19 cellular contexts compared by ENCODE assay signal in the genomic region with DNA sequence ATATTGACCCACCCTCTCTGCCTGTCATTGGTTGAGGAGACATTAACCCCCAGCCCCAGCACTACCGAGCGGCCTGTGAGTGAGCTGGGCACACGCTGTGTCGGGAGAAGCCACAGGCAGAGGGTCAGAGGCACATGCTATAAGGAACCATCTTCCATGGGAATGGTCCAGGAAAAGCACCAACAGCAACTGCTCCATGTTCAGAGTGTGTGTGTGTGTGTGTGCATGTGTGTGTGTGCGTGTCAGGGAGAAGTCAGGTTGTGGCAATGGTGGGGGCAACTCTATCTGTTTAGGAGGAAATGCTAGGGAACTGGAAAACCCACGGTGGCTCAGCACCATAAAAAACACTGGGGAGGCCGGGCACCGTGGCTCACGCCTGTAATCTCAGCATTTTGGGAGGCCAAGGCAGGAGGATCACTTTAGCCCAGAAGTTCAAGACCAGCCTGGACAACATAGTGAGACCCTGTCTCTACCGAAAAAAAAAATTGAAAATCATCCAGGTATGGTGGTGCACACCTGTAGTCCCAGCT. TPM values are rescaled to one million over a fixed set of nuclear protein-coding genes. Genes with fewer than 3 reads are reported as not detected.
A peak's percentile ranks its signal among the peaks of the same experiment; 100 is the strongest.
DNase-seq lines count a peak whose midpoint lies in the region; ATAC-seq, FAIRE-seq and TF ChIP-seq lines count a peak whose summit lies in the region.
"Had no signal": no experiment of that assay in that cellular context is flagged by ENCODE, and none has a peak within 500 bp of the region (broad histone marks: within the 10 kb centered on the region; RNA-seq: fewer than 3 reads in every experiment).

No MANE protein-coding gene starts in this region.

- TF ChIP-seq POLR2A in GM12891 (IDR thresholded peaks at IDR 0.05; ENCODE audit: low read depth, low read length): no peak

- peaks cover 36% of the 10 kb centered on the region for H3K36me3 Mint-ChIP-seq in activated CD8-positive, alpha-beta memory T cell treated with anti-CD3 and anti-CD28 coated beads, Interleukin-2, amount 10 ng/mL, durations not matched to agents 7 days and 5 days
- H3K36me3 Mint-ChIP-seq in activated T-helper 2 cell treated with anti-CD3 and anti-CD28 coated beads, Interferon-gamma antibody, Interleukin-2, Interleukin-4, amounts not matched to agents 10 μg/mL and 5 μg/mL and 100 μg/mL, durations not matched to agents 14 hours and 24 hours and 36 hours (ENCODE audit: low read depth): peaks cover 77% of the 10 kb centered on the region
- no peaks in the 10 kb centered on the region for H3K36me3 Mint-ChIP-seq in natural killer cell

- intact Hi-C loops in activated T-helper 2 cell treated with anti-CD3 and anti-CD28 coated beads, Interferon-gamma antibody, Interleukin-2, Interleukin-4, amounts not matched to agents 10 μg/mL and 5 μg/mL and 100 μg/mL, durations not matched to agents 14 hours and 24 hours and 36 hours (cut with micrococcal nuclease): no loop called here
- intact Hi-C loops in natural killer cell (cut with micrococcal nuclease): no loop called here

- no peak overlapping the region for H3K4me3 Mint-ChIP-seq in activated CD8-positive, alpha-beta memory T cell treated with anti-CD3 and anti-CD28 coated beads, Interleukin-2, amount 10 ng/mL, durations not matched to agents 7 days and 5 days
- H3K4me3 Mint-ChIP-seq in activated T-helper 2 cell treated with anti-CD3 and anti-CD28 coated beads, Interferon-gamma antibody, Interleukin-2, Interleukin-4, amounts not matched to agents 10 μg/mL and 5 μg/mL and 100 μg/mL, durations not matched to agents 14 hours and 24 hours and 36 hours (ENCODE audit: low read depth): peak overlapping the region; percentile 41
- H3K4me3 Mint-ChIP-seq in natural killer cell: peak overlapping the region; percentile 40
- H3K4me3 Mint-ChIP-seq: dendritic cell treated with granulocyte-macrophage colony-stimulating factor and Interleukin-4, amounts not matched to agents 40 ng/mL and 50 ng/mL, for 4 days; nephron progenitor cell had no signal

- H3K9me3 Mint-ChIP-seq in activated CD8-positive, alpha-beta memory T cell treated with anti-CD3 and anti-CD28 coated beads, Interleukin-2, amount 10 ng/mL, durations not matched to agents 7 days and 5 days (ENCODE audit: low read depth): no peaks in the 10 kb centered on the region
- H3K9me3 Mint-ChIP-seq in activated T-helper 2 cell treated with anti-CD3 and anti-CD28 coated beads, Interferon-gamma antibody, Interleukin-2, Interleukin-4, amounts not matched to agents 10 μg/mL and 5 μg/mL and 100 μg/mL, durations not matched to agents 14 hours and 24 hours and 36 hours: no peaks in the 10 kb centered on the region
- no peaks in the 10 kb centered on the region for H3K9me3 Mint-ChIP-seq in natural killer cell

- peak; percentile 61 for FAIRE-seq in GM12891 (lab: Jason Lieb, UNC)
- FAIRE-seq: GM12878 had no signal

- peak overlapping the region; percentile 63 for H3K27ac Mint-ChIP-seq in activated CD8-positive, alpha-beta memory T cell treated with anti-CD3 and anti-CD28 coated beads, Interleukin-2, amount 10 ng/mL, durations not matched to agents 7 days and 5 days
- peak overlapping the region; percentile 92 for H3K27ac Mint-ChIP-seq in activated T-helper 2 cell treated with anti-CD3 and anti-CD28 coated beads, Interferon-gamma antibody, Interleukin-2, Interleukin-4, amounts not matched to agents 10 μg/mL and 5 μg/mL and 100 μg/mL, durations not matched to agents 14 hours and 24 hours and 36 hours
- H3K27ac Mint-ChIP-seq in natural killer cell: peak overlapping the region; percentile 42 to 73
- H3K27ac Mint-ChIP-seq: dendritic cell treated with granulocyte-macrophage colony-stimulating factor and Interleukin-4, amounts not matched to agents 40 ng/mL and 50 ng/mL, for 4 days; nephron progenitor cell had no signal

- no peak for ATAC-seq in activated CD8-positive, alpha-beta memory T cell treated with anti-CD3 and anti-CD28 coated beads, Interleukin-2, amount 10 ng/mL, durations not matched to agents 7 days and 5 days
- no peak for ATAC-seq in natural killer cell

- DNase-seq in activated CD8-positive, alpha-beta memory T cell treated with anti-CD3 and anti-CD28 coated beads, Interleukin-2, amount 10 ng/mL, durations not matched to agents 7 days and 5 days: no peak
- no peak for DNase-seq in activated CD8-positive, alpha-beta memory T cell treated with anti-CD3 and anti-CD28 coated beads, Interleukin-2, amount 50 U/mL, for 4 hours
- DNase-seq in GM12891 (ENCODE audit: insufficient read length, low spot score) (no peak), natural killer cell (no peak), substantia nigra (lab: John Stamatoyannopoulos, UW) (no peak), cerebellar cortex (ENCODE audit: low spot score) (no peak), NOMO-1 treated with dmso at 0.1 percent for 144 hours (lab: John Stamatoyannopoulos, UW; ENCODE audit: unreplicated experiment) (no peak)
- no peak for DNase-seq in activated T-helper 2 cell treated with anti-CD3 and anti-CD28 coated beads, Interferon-gamma antibody, Interleukin-2, Interleukin-4, amounts not matched to agents 10 μg/mL and 5 μg/mL and 100 μg/mL, durations not matched to agents 14 hours and 24 hours and 36 hours (ENCODE audit: low spot score)
- DNase-seq: ACHN, esophagus squamous epithelium, glutamatergic neuron, mammary epithelial cell, NCI-H1048, NCI-H748 treated with DMSO at 0.1 percent for 48 hours, WERI-Rb-1 had no signal

- H3K27me3 Mint-ChIP-seq in activated CD8-positive, alpha-beta memory T cell treated with anti-CD3 and anti-CD28 coated beads, Interleukin-2, amount 10 ng/mL, durations not matched to agents 7 days and 5 days: no peaks in the 10 kb centered on the region
- no peaks in the 10 kb centered on the region for H3K27me3 Mint-ChIP-seq in activated T-helper 2 cell treated with anti-CD3 and anti-CD28 coated beads, Interferon-gamma antibody, Interleukin-2, Interleukin-4, amounts not matched to agents 10 μg/mL and 5 μg/mL and 100 μg/mL, durations not matched to agents 14 hours and 24 hours and 36 hours (ENCODE audit: low read depth)
- peaks cover 0 to 14% of the 10 kb centered on the region in 2 donors for H3K27me3 Mint-ChIP-seq in natural killer cell (ENCODE audit: low read depth in 2 of 2)

- TF ChIP-seq CTCF in natural killer cell (IDR thresholded peaks at IDR 0.05): no peak

- CTCF ChIA-PET in activated CD8-positive, alpha-beta memory T cell treated with anti-CD3 and anti-CD28 coated beads, Interleukin-2, amount 10 ng/mL, durations not matched to agents 7 days and 5 days (lab: Charles Lee): interaction anchor here (1.2 kb wide), 1 partner anchor 60 kb away, joined by 4 read pairs; no protein-coding TSS in a partner anchor

- no peak overlapping the region for H3K27ac ChIP-seq in substantia nigra (ENCODE audit: low read depth, low read length, poor library complexity, severe bottlenecking)
- H3K27ac ChIP-seq: esophagus squamous epithelium, right atrium auricular region, WERI-Rb-1 had no signal

- H3K4me1 Mint-ChIP-seq in activated CD8-positive, alpha-beta memory T cell treated with anti-CD3 and anti-CD28 coated beads, Interleukin-2, amount 10 ng/mL, durations not matched to agents 7 days and 5 days: peaks cover 54% of the 10 kb centered on the region
- peaks cover 59% of the 10 kb centered on the region for H3K4me1 Mint-ChIP-seq in activated T-helper 2 cell treated with anti-CD3 and anti-CD28 coated beads, Interferon-gamma antibody, Interleukin-2, Interleukin-4, amounts not matched to agents 10 μg/mL and 5 μg/mL and 100 μg/mL, durations not matched to agents 14 hours and 24 hours and 36 hours (ENCODE audit: low read depth)
- H3K4me1 Mint-ChIP-seq in natural killer cell: peaks cover 27 to 31% of the 10 kb centered on the region in 2 donors

TF ChIP-seq in GM12891, 5 proteins besides CTCF, POLR2A, EP300 and RAD21:
- TF ChIP-seq TAF1 (IDR thresholded peaks at IDR 0.05; ENCODE audit: low read depth, low read length): no peak

RNA-seq across cellular contexts. Expression of a gene that starts 49.3 kb away (rescaled TPM):
- 100 to 1,000 TPM; 152 to 181 TPM for total RNA-seq in activated CD8-positive, alpha-beta memory T cell treated with anti-CD3 and anti-CD28 coated beads, Interleukin-2, amount 10 ng/mL, durations not matched to agents 7 days and 5 days
- polyA plus RNA-seq in GM12891 (2012; ENCODE audit: low read depth, missing spikeins): 5.0 TPM
- 308 and 327 TPM in 2 replicates for total RNA-seq in activated T-helper 2 cell treated with anti-CD3 and anti-CD28 coated beads, Interferon-gamma antibody, Interleukin-2, Interleukin-4, amounts not matched to agents 10 μg/mL and 5 μg/mL and 100 μg/mL, durations not matched to agents 14 hours and 24 hours and 36 hours
- 100 to 1,000 TPM in 1 of 3 donors, 10 to 100 TPM in 2; 18.9 to 111 (median 85.6) TPM for total RNA-seq in natural killer cell
- total RNA-seq: mammary epithelial cell had no signal
- polyA plus RNA-seq: mammary epithelial cell had no signal
